Comparison of ENCODE assay signal across 8 cellular contexts in genomic region chr2:32008811-32009478, GRCh38.
DNase-seq lines count a peak whose midpoint lies in the region; ATAC-seq lines count a peak whose summit lies in the region.

No MANE protein-coding gene starts in this region.

- no peaks in the 10 kb centered on the region for H3K9me3 Mint-ChIP-seq in activated naive CD4-positive, alpha-beta T cell treated with anti-CD3 and anti-CD28 coated beads, Interleukin-2, amount 50 U/mL, for 24 hours

- H3K4me3 Mint-ChIP-seq in activated naive CD4-positive, alpha-beta T cell treated with anti-CD3 and anti-CD28 coated beads, Interleukin-2, amount 50 U/mL, for 24 hours, result peak overlapping the region; percentile 90

- no peak overlapping the region for H3K9ac ChIP-seq in iPS-15b (ENCODE audit: low read depth, low read length)

- H3K27ac ChIP-seq in skin epidermis, result peak overlapping the region in 20 of 21 experiments; percentile 69 to 98 (median 92)

- peaks cover 4% of the 10 kb centered on the region for H3K36me3 Mint-ChIP-seq in activated naive CD4-positive, alpha-beta T cell treated with anti-CD3 and anti-CD28 coated beads, Interleukin-2, amount 50 U/mL, for 24 hours

- H3K9me3 ChIP-seq in iPS-15b (ENCODE audit: control insufficient read depth, insufficient read depth, low read length), result no peaks in the 10 kb centered on the region

- ATAC-seq in HG03342 (IDR thresholded peaks at IDR 0.05; ENCODE audit: unreplicated experiment), result no peak

- H3K4me3 ChIP-seq in iPS-15b (ENCODE audit: low read depth, low read length) (peak overlapping the region; percentile 72), skin epidermis (peak overlapping the region; percentile 65 to 92 (median 85))

- H3K27ac Mint-ChIP-seq in activated naive CD4-positive, alpha-beta T cell treated with anti-CD3 and anti-CD28 coated beads, Interleukin-2, amount 50 U/mL, for 24 hours, result peak overlapping the region; percentile 84

- peaks cover 60% of the 10 kb centered on the region for H3K4me1 Mint-ChIP-seq in activated naive CD4-positive, alpha-beta T cell treated with anti-CD3 and anti-CD28 coated beads, Interleukin-2, amount 50 U/mL, for 24 hours

- H3K27me3 Mint-ChIP-seq in activated naive CD4-positive, alpha-beta T cell treated with anti-CD3 and anti-CD28 coated beads, Interleukin-2, amount 50 U/mL, for 24 hours, result no peaks in the 10 kb centered on the region

- H3K4me1 ChIP-seq in iPS-15b (ENCODE audit: control insufficient read depth, insufficient read depth, low read length), result peaks cover 3% of the 10 kb centered on the region

- no peaks in the 10 kb centered on the region for H3K36me3 ChIP-seq in iPS-15b (ENCODE audit: control insufficient read depth, insufficient read depth, low read length)

- DNase-seq in NCI-H1105 treated with DMSO at 0.1 percent for 48 hours (lab: John Stamatoyannopoulos, UW) (peak; percentile 4), NCI-H1105 (lab: John Stamatoyannopoulos, UW) (no peak), KBM-7 (peak; percentile 45)
- no peak for DNase-seq in activated CD4-positive, CD25-positive, alpha-beta regulatory T cell treated with anti-CD3 and anti-CD28 coated beads, Interleukin-2, amount 50 U/mL, for 72 hours

- H3K27me3 ChIP-seq in iPS-15b (ENCODE audit: control insufficient read depth, insufficient read depth, low read length), result no peaks in the 10 kb centered on the region

- in situ Hi-C loops in KBM-7 (cut with MboI; ENCODE audit: low pct_unique_long_range_greater_than_20kb, low sequenced_read_pairs), result no loop called here

Comparison
In these comparisons a context has a peak if more than half of its experiments do, and no peak if none do; other contexts are left out.
1. DNase-seq: peak in NCI-H1105 treated with DMSO at 0.1 percent for 48 hours (single experiment) and KBM-7 (single experiment); none in NCI-H1105 (single experiment) and activated CD4-positive, CD25-positive, alpha-beta regulatory T cell treated with anti-CD3 and anti-CD28 coated beads, Interleukin-2, amount 50 U/mL, for 72 hours (single experiment).